Comparison of ENCODE assay signal across 19 cellular contexts in the genomic region with DNA sequence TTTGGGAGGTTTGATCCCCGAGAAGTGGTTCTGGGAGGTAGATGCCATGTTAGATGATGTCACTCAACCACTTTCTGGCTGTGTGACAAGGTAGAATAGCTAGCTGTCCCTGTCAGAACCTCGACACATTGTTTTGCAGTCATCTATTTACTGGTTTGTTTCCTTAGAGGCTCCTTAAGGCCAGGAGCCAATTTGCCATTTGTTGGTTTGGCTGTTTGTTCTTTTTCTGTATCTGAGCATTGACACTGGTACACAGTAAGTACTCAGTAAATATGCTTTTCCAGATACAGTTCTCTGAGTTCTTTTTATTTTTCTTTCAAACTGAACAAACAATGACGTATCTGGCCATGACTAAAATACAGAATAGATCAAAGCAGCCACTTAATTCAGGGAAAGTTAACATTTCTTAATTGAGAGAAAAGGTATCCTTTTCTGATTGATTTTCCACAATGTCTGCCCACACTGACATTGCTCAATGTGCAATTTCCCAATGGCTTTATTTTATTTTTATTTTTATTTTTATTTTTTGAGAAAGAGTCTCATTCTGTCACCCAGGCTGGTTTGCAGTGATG.
"Had no signal": no experiment of that assay in that cellular context is flagged by ENCODE, and none has a peak within 500 bp of the region (broad histone marks: within the 10 kb centered on the region; RNA-seq: fewer than 3 reads in every experiment).

No MANE protein-coding gene starts in this region.

- H3K27me3 ChIP-seq: ascending aorta, vagina had no signal

- H3K4me3 ChIP-seq: ascending aorta, lower lobe of right lung, thoracic aorta, vagina had no signal

- H3K27ac ChIP-seq: ascending aorta, lower lobe of right lung, thoracic aorta, vagina had no signal

- H3K4me1 ChIP-seq: ascending aorta, lower lobe of right lung, vagina had no signal

- DNase-seq: activated CD4-positive, alpha-beta T cell treated with anti-CD3 and anti-CD28 coated beads, Interleukin-2, amount 50 U/mL, for 1 hour; activated T-cell treated with anti-CD3 and anti-CD28 coated beads, Interleukin-2, amount 50 U/mL, for 24 hours; central memory CD4-positive, alpha-beta T cell; dermis blood vessel endothelial cell; effector CD8-positive, alpha-beta T cell; erythroblast; foreskin melanocyte; kidney; lower lobe of right lung; naive thymus-derived CD4-positive, alpha-beta T cell; stimulated activated CD4-positive, alpha-beta T cell treated with anti-CD3 and anti-CD28 coated beads, Interleukin-4, amount 100 ng/mL, for 24 hours; stimulated activated naive CD4-positive, alpha-beta T cell treated with Interleukin-2 at 50 U/mL for 16 hours had no signal

- H3K9me3 ChIP-seq: ascending aorta, lower lobe of right lung, thoracic aorta, vagina had no signal

- H3K36me3 ChIP-seq: ascending aorta, lower lobe of right lung, thoracic aorta, vagina had no signal

- ATAC-seq: activated CD4-positive, CD25-positive, alpha-beta regulatory T cell treated with anti-CD3 and anti-CD28 coated beads, Interleukin-2, amount 50 U/mL, for 24 hours; activated naive CD4-positive, alpha-beta T cell treated with anti-CD3 and anti-CD28 coated beads, Interleukin-2, amount 50 U/mL, for 72 hours; activated T-helper 17 cell treated with anti-CD3 and anti-CD28 coated beads, Interleukin-2, amount 50 U/mL, for 72 hours; left lobe of liver; naive thymus-derived CD4-positive, alpha-beta T cell had no signal
